In the genomic region with DNA sequence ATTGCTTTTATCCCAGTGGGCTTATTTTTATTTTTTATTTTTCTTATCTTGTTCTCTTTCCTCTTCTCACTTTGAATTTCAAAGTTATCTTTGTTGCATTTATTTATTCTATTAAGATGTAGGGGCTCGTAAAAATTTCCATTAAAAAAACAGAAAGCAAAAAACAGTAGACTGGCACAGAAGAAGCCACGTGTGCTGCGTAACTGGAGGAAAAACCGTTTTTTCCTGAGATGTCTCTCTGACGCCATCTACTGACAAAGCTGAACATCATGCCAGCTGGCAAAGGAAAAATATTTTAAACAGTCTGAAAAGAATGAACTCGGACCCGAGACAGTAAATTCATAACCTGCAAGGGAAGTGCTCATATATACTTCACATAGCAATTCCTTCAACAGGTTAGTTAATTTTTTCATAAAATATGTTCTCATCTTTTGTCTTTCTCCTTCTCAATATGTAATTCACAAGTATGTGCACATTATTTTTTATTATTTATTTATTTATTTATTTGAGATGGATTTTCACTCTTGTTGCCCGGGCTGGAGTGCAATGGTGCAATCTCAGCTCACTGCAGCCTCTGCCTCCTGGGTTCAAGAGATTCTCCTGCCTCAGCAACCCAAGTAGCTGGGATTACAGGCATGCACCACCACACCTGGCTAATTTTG, we compare ENCODE assay signal across 8 cellular contexts. TPM values are rescaled to one million over a fixed set of nuclear protein-coding genes. Genes with fewer than 3 reads are reported as not detected.
DNase-seq lines count a peak whose midpoint lies in the region; ATAC-seq, FAIRE-seq and TF ChIP-seq lines count a peak whose summit lies in the region.

No MANE protein-coding gene starts in this region.

- FAIRE-seq in HepG2 (lab: Jason Lieb, UNC), result peak; percentile 82

- peak; percentile 70; the same call in 1 of the 2 replicates for TF ChIP-seq RAD21 in HepG2 (CRISPR knock-in tag; IDR thresholded peaks at IDR 0.05)

- H3K4me1 ChIP-seq in HepG2 (ENCODE audit: insufficient read depth, low read length), result 0 out of 2 replicates have a peak, but pooled peaks cover 6% of the 10 kb centered on the region
- peaks cover 9% of the 10 kb centered on the region for H3K4me1 ChIP-seq in upper lobe of right lung

- no TSS peak for BruUV-seq in HepG2 (replicated peaks; lab: Mats Ljungman, UMichigan)

- TF ChIP-seq EP300 in HepG2 (IDR thresholded peaks at IDR 0.05; ENCODE audit: low read depth in 2 of 2, low read length in 2 of 2) (no peak), HepG2 (CRISPR knock-in tag; IDR thresholded peaks at IDR 0.05; ENCODE audit: borderline replicate concordance) (no peak)

- H3K4me2 ChIP-seq in HepG2 (ENCODE audit: low read depth, low read length), result peak overlapping the region; percentile 73

- DNase-seq in AG20443 (ENCODE audit: low spot score), result peak; percentile 68
- DNase-seq in NCI-H1436 treated with DMSO at 0.1 percent for 48 hours (lab: John Stamatoyannopoulos, UW), result peak; percentile 16
- peak; percentile 63 for DNase-seq in SKM-1 treated with dmso at 0.1 percent for 144 hours (lab: John Stamatoyannopoulos, UW; ENCODE audit: unreplicated experiment)
- DNase-seq in choroid plexus epithelial cell (ENCODE audit: low read depth), result peak; percentile 90
- peak; percentile 58 for DNase-seq in HepG2 (ENCODE audit: low spot score)
- no peak for DNase-seq in upper lobe of right lung

- CTCF ChIA-PET in HepG2 (lab: Yijun Ruan, JAX; ENCODE audit: low intra/inter-chr PET ratio, low total read pairs), result interaction anchor here (1.3 to 3.7 kb wide), 5 partner anchors 62 to 252 kb away, joined by 3 to 35 read pairs (median 13); partner anchors contain the start of gene GFM1

- POLR2A ChIA-PET in HepG2 (lab: Yijun Ruan, JAX), result interaction anchor here (1.0 kb wide), 2 partner anchors 64 to 132 kb away, joined by 3 to 6 read pairs; no protein-coding TSS in a partner anchor

- H3K27ac ChIP-seq in HepG2 (ENCODE audit: extremely low read length, insufficient read depth, low read length) (no peak overlapping the region), upper lobe of right lung (no peak overlapping the region)

- no peaks in the 10 kb centered on the region for H3K9me3 ChIP-seq in HepG2 (ENCODE audit: low read length)
- H3K9me3 ChIP-seq in upper lobe of right lung, result no peaks in the 10 kb centered on the region

- H3K36me3 ChIP-seq in HepG2 (replicated peaks in 1 of 2; ENCODE audit: control insufficient read depth in 1 of 2, insufficient read depth in 2 of 2, low read length in 2 of 2) (no peaks in the 10 kb centered on the region), upper lobe of right lung (no peaks in the 10 kb centered on the region)

- peak; percentile 80 for ATAC-seq in GM18498 (IDR thresholded peaks at IDR 0.05; ENCODE audit: unreplicated experiment)
- ATAC-seq in HG02870 (IDR thresholded peaks at IDR 0.05; ENCODE audit: unreplicated experiment), result peak; percentile 72
- ATAC-seq in HepG2, result peak; percentile 65
- ATAC-seq in upper lobe of right lung, result peak; percentile 82

- no peak overlapping the region for H3K9ac ChIP-seq in HepG2 (ENCODE audit: insufficient read depth, low read depth, low read length)

- H4K20me1 ChIP-seq in HepG2 (ENCODE audit: insufficient read depth, low read length), result no peaks in the 10 kb centered on the region

- H2AFZ ChIP-seq in HepG2 (ENCODE audit: low read length), result peak overlapping the region; percentile 67

- intact Hi-C loops in HepG2 (cut with micrococcal nuclease; ENCODE audit: unreplicated experiment), result loop anchor here (1.0 kb wide), 3 partner anchors 64 to 252 kb away; no protein-coding TSS in a partner anchor
- intact Hi-C loops in upper lobe of right lung (cut with DNase I), result loop anchor here (5.0 kb wide), 1 partner anchor 64 kb away; no protein-coding TSS in a partner anchor

- H3K27me3 ChIP-seq in HepG2 (ENCODE audit: control insufficient read depth in 1 of 2, insufficient read depth in 2 of 2, low read length in 2 of 2) (no peaks in the 10 kb centered on the region), upper lobe of right lung (no peaks in the 10 kb centered on the region)

- under 1% methylated on average over 8 of the region's 8 CpGs for WGBS in HepG2 (ENCODE audit: low lambda C conversion rate)

- TF ChIP-seq POLR2A in HepG2 (IDR thresholded peaks at IDR 0.05; ENCODE audit: insufficient read depth in 1 of 2, low read depth in 2 of 2, low read length in 2 of 2), result no peak

- in situ Hi-C loops in HepG2 (cut with HindIII; ENCODE audit: extremely low pct_ligation_motif_present, low pct_unique_long_range_greater_than_20kb), result loop anchor here (5.0 to 25.0 kb wide), 2 partner anchors 64 to 254 kb away; no protein-coding TSS in a partner anchor

- peak; percentile 81 for TF ChIP-seq CTCF in choroid plexus epithelial cell (conservative IDR thresholded peaks at IDR 0.05; ENCODE audit: low read depth, low read length)
- peak; percentile 79 for TF ChIP-seq CTCF in HepG2 (CRISPR knock-in tag; IDR thresholded peaks at IDR 0.05)
- peak; percentile 86 for TF ChIP-seq CTCF in upper lobe of right lung (IDR thresholded peaks at IDR 0.05)

- H3K4me3 ChIP-seq in choroid plexus epithelial cell (ENCODE audit: low read depth, low read length) (no peak overlapping the region), HepG2 (replicated peaks in 1 of 3; ENCODE audit: insufficient read depth in 1 of 3, low read depth in 2 of 3, low read length in 3 of 3) (peak overlapping the region in 1 of 3 experiments; percentile 22; a peak in 1 of 6 replicates), upper lobe of right lung (peak overlapping the region; percentile 22)

- H3K79me2 ChIP-seq in HepG2 (ENCODE audit: insufficient read depth, low read length), result no peaks in the 10 kb centered on the region

TF ChIP-seq in HepG2, 621 proteins besides CTCF, POLR2A, EP300 and RAD21 (continues in another document):
- TF ChIP-seq, protein P1, sequence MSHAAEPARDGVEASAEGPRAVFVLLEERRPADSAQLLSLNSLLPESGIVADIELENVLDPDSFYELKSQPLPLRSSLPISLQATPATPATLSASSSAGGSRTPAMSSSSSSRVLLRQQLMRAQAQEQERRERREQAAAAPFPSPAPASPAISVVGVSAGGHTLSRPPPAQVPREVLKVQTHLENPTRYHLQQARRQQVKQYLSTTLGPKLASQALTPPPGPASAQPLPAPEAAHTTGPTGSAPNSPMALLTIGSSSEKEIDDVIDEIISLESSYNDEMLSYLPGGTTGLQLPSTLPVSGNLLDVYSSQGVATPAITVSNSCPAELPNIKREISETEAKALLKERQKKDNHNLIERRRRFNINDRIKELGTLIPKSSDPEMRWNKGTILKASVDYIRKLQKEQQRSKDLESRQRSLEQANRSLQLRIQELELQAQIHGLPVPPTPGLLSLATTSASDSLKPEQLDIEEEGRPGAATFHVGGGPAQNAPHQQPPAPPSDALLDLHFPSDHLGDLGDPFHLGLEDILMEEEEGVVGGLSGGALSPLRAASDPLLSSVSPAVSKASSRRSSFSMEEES (CRISPR knock-in tag; IDR thresholded peaks at IDR 0.05), result no peak
- no peak for TF ChIP-seq NCOA1 (CRISPR knock-in tag; IDR thresholded peaks at IDR 0.05)

RNA-seq across cellular contexts. Expression of gene MFSD1, which starts 10.5 kb away (rescaled TPM):
- total RNA-seq in HepG2 (2016; rRNA removed; fragmentation: Illumina TruSeq; extraction: Trizol) (22.2 and 37.9 TPM in 2 replicates), upper lobe of right lung (84.5 TPM)
- total RNA-seq in HepG2 (2016; cell fraction: cytosol; rRNA removed; fragmentation: Illumina TruSeq; extraction: Trizol; ENCODE audit: low read depth), result 3.8 and 4.9 TPM in 2 replicates
- 21.6 and 36.2 TPM in 2 replicates for total RNA-seq in HepG2 (2016; cell fraction: insoluble cytoplasmic fraction; rRNA removed; fragmentation: Illumina TruSeq; extraction: Trizol)
- total RNA-seq in HepG2 (2016; cell fraction: membrane; rRNA removed; fragmentation: Illumina TruSeq; extraction: Trizol), result 10.8 and 12.8 TPM in 2 replicates
- 33.7 and 34.4 TPM in 2 replicates for total RNA-seq in HepG2 (2016; cell fraction: nucleus; rRNA removed; fragmentation: Illumina TruSeq; extraction: Trizol)
- 14.1 and 17.3 TPM in 2 replicates for polyA plus RNA-seq in HepG2 (2011; rRNA removed)
- polyA plus RNA-seq in HepG2 (2011; cell fraction: cytosol; rRNA removed), result 12.4 and 18.8 TPM in 2 replicates
- 6.1 and 11.0 TPM in 2 replicates for polyA plus RNA-seq in HepG2 (2011; cell fraction: nucleus; rRNA removed)
- 12.0 TPM in 2 replicates for polyA plus RNA-seq in HepG2 (2012)
- 3.1 and 3.5 TPM in 2 replicates for polyA plus RNA-seq in HepG2 (2016; cell fraction: cytosol; fragmentation: Illumina TruSeq; extraction: Trizol; ENCODE audit: low read depth)
- polyA plus RNA-seq in HepG2 (2016; cell fraction: insoluble cytoplasmic fraction; fragmentation: Illumina TruSeq; extraction: Trizol; ENCODE audit: low read depth), result 14.9 and 17.8 TPM in 2 replicates
- 6.8 and 8.3 TPM in 2 replicates for polyA plus RNA-seq in HepG2 (2016; cell fraction: membrane; fragmentation: Illumina TruSeq; extraction: Trizol; ENCODE audit: low read depth)
- polyA plus RNA-seq in HepG2 (2016; cell fraction: nucleus; fragmentation: Illumina TruSeq; extraction: Trizol; ENCODE audit: insufficient read depth, low read depth), result 32.0 and 32.3 TPM in 2 replicates
- polyA minus RNA-seq in HepG2 (2011; rRNA and poly(A)+ RNA removed; ENCODE audit: low replicate concordance), result 33.8 and 90.6 TPM in 2 replicates
- 8.3 and 9.5 TPM in 2 replicates for polyA minus RNA-seq in HepG2 (2011; cell fraction: cytosol; rRNA and poly(A)+ RNA removed)
- polyA minus RNA-seq in HepG2 (2011; cell fraction: nucleus; rRNA and poly(A)+ RNA removed), result 26.8 and 27.5 TPM in 2 replicates

RNA-seq across cellular contexts. Expression of gene RARRES1, which starts 59.1 kb away (rescaled TPM):
- not detected in 2 replicates for total RNA-seq in HepG2 (2016; rRNA removed; fragmentation: Illumina TruSeq; extraction: Trizol)
- not detected in 2 replicates for total RNA-seq in HepG2 (2016; cell fraction: cytosol; rRNA removed; fragmentation: Illumina TruSeq; extraction: Trizol; ENCODE audit: low read depth)
- not detected in 2 replicates for total RNA-seq in HepG2 (2016; cell fraction: insoluble cytoplasmic fraction; rRNA removed; fragmentation: Illumina TruSeq; extraction: Trizol)
- not detected in 2 replicates for total RNA-seq in HepG2 (2016; cell fraction: membrane; rRNA removed; fragmentation: Illumina TruSeq; extraction: Trizol)
- total RNA-seq in HepG2 (2016; cell fraction: nucleus; rRNA removed; fragmentation: Illumina TruSeq; extraction: Trizol), result not detected in 2 replicates
- not detected in 2 replicates for polyA plus RNA-seq in HepG2 (2011; rRNA removed)
- not detected in 2 replicates for polyA plus RNA-seq in HepG2 (2011; cell fraction: cytosol; rRNA removed)
- not detected in 2 replicates for polyA plus RNA-seq in HepG2 (2011; cell fraction: nucleus; rRNA removed)
- not detected in 2 replicates for polyA plus RNA-seq in HepG2 (2012)
- polyA plus RNA-seq in HepG2 (2016; cell fraction: cytosol; fragmentation: Illumina TruSeq; extraction: Trizol; ENCODE audit: low read depth), result not detected in 2 replicates
- polyA plus RNA-seq in HepG2 (2016; cell fraction: insoluble cytoplasmic fraction; fragmentation: Illumina TruSeq; extraction: Trizol; ENCODE audit: low read depth), result not detected in 2 replicates
- not detected in 2 replicates for polyA plus RNA-seq in HepG2 (2016; cell fraction: membrane; fragmentation: Illumina TruSeq; extraction: Trizol; ENCODE audit: low read depth)
- not detected in 2 replicates for polyA plus RNA-seq in HepG2 (2016; cell fraction: nucleus; fragmentation: Illumina TruSeq; extraction: Trizol; ENCODE audit: insufficient read depth, low read depth)
- polyA minus RNA-seq in HepG2 (2011; rRNA and poly(A)+ RNA removed; ENCODE audit: low replicate concordance), result 0.63 TPM in 1 of 2 replicates, not detected in the other
- not detected in 2 replicates for polyA minus RNA-seq in HepG2 (2011; cell fraction: cytosol; rRNA and poly(A)+ RNA removed)
- not detected in 2 replicates for polyA minus RNA-seq in HepG2 (2011; cell fraction: nucleus; rRNA and poly(A)+ RNA removed)
- 41.5 TPM for total RNA-seq in upper lobe of right lung

Comparison
In these comparisons a context has a peak if more than half of its experiments do, and no peak if none do; other contexts are left out.
1. RNA of gene RARRES1, which starts 59.1 kb away (total RNA-seq): 41.5 TPM in upper lobe of right lung (single experiment); not detected in HepG2; every median in the first group is over 10 times any median in the second.
2. Peak in every context shown above with its lines, with median percentiles within 50 percentile points of each other: ATAC-seq and CTCF ChIP-seq.